Comparison of ENCODE assay signal across 15 cellular contexts in genomic region chr15:100733786-100734185, GRCh38.
A peak's percentile ranks its signal among the peaks of the same experiment; 100 is the strongest.
DNase-seq lines count a peak whose midpoint lies in the region; ATAC-seq, FAIRE-seq and TF ChIP-seq lines count a peak whose summit lies in the region.
"Had no signal": no experiment of that assay in that cellular context is flagged by ENCODE, and none has a peak within 500 bp of the region (broad histone marks: within the 10 kb centered on the region; RNA-seq: fewer than 3 reads in every experiment).

No MANE protein-coding gene starts in this region.

- ATAC-seq in A549, result no peak
- ATAC-seq in GM21423 (IDR thresholded peaks at IDR 0.05; ENCODE audit: unreplicated experiment), result no peak
- no peak for ATAC-seq in HG03565 (IDR thresholded peaks at IDR 0.05; ENCODE audit: unreplicated experiment)
- no peak for ATAC-seq in HG02642 (IDR thresholded peaks at IDR 0.05; ENCODE audit: poor library complexity, unreplicated experiment)
- ATAC-seq: left colon, WTC11 had no signal

- H3K4me2 ChIP-seq in A549 (peak overlapping the region; percentile 32), hepatocyte (no peak overlapping the region)

- H3K27me3 ChIP-seq in hepatocyte, result no peaks in the 10 kb centered on the region

- WGBS in A549 (ENCODE audit: missing lambda C conversion rate), result 46% methylated on average over 3 of the region's 3 CpGs
- WGBS in hepatocyte (ENCODE audit: low lambda C conversion rate, missing lambda C conversion rate), result 44% methylated on average over 3 of the region's 3 CpGs

- no peaks in the 10 kb centered on the region for H3K9me2 ChIP-seq in hepatocyte (replicated peaks; ENCODE audit: insufficient read depth)

- DNase-seq in A549 (ENCODE audit: low read depth in 1 of 2, low spot score in 1 of 2), result no peak
- no peak for DNase-seq in HTR-8/SVneo (ENCODE audit: insufficient read length, low spot score)
- DNase-seq in astrocyte of the spinal cord (ENCODE audit: low read depth, low spot score), result peak; percentile 40
- DNase-seq in hepatocyte (ENCODE audit: low spot score), result no peak
- DNase-seq in NCI-H1930 (lab: John Stamatoyannopoulos, UW), result no peak
- DNase-seq: CD4-positive, alpha-beta T cell; cortex of kidney; DMS79 treated with DMSO at 0.1 percent for 48 hours; KG1; left colon; stimulated activated naive CD4-positive, alpha-beta T cell treated with Interleukin-2 at 50 U/mL for 16 hours had no signal

- POLR2A ChIA-PET in A549 (lab: Yijun Ruan, JAX), result no interaction called here

- no peak for TF ChIP-seq CTCF in A549 (IDR thresholded peaks at IDR 0.05)
- TF ChIP-seq CTCF in astrocyte of the spinal cord (IDR thresholded peaks at IDR 0.05; ENCODE audit: low read depth, low read length), result no peak
- no peak for TF ChIP-seq CTCF in hepatocyte (IDR thresholded peaks at IDR 0.05; ENCODE audit: poor library complexity)

- in situ Hi-C loops in astrocyte of the spinal cord (cut with HindIII; ENCODE audit: low sequenced_read_pairs), result no loop called here

- no peaks in the 10 kb centered on the region for H3K79me2 ChIP-seq in hepatocyte

- TF ChIP-seq EP300 in A549 (IDR thresholded peaks at IDR 0.05), result no peak

- CTCF ChIA-PET in A549 (lab: Yijun Ruan, JAX), result interaction anchor here (0.7 to 2.9 kb wide), 4 partner anchors 12 to 265 kb away, joined by 3 to 15 read pairs (median 6); no protein-coding TSS in a partner anchor

- H3K36me3 ChIP-seq in hepatocyte (replicated peaks; ENCODE audit: insufficient read depth, low read depth), result no peaks in the 10 kb centered on the region

- H2AFZ ChIP-seq in hepatocyte, result no peak overlapping the region

- no peak for TF ChIP-seq POLR2A in A549 (IDR thresholded peaks at IDR 0.05; ENCODE audit: low read length)

- H4K20me1 ChIP-seq in hepatocyte (ENCODE audit: insufficient read depth, poor library complexity, severe bottlenecking), result no peaks in the 10 kb centered on the region

- 0 out of 3 replicates have a peak, but pooled peaks cover 5% of the 10 kb centered on the region for H3K9me3 ChIP-seq in A549
- H3K9me3 ChIP-seq in hepatocyte (ENCODE audit: low read depth), result no peaks in the 10 kb centered on the region

- H3K4me3 ChIP-seq in A549 (no peak overlapping the region), astrocyte of the spinal cord (ENCODE audit: low read depth, low read length) (no peak overlapping the region), hepatocyte (no peak overlapping the region)

- peak; percentile 28 for FAIRE-seq in A549 (lab: Jason Lieb, UNC)
- FAIRE-seq in HTR-8/SVneo (lab: Jason Lieb, UNC), result peak; percentile 40

- H3K27ac ChIP-seq in A549 (no peak overlapping the region), hepatocyte (peak overlapping the region; percentile 83)

- TF ChIP-seq RAD21 in A549 (conservative IDR thresholded peaks at IDR 0.05 in 1 of 2, IDR thresholded peaks at IDR 0.05 in 1 of 2), result no peak

- H3K4me1 ChIP-seq in A549, result peaks cover 19% of the 10 kb centered on the region
- H3K4me1 ChIP-seq in hepatocyte (ENCODE audit: insufficient read depth), result peaks cover 17% of the 10 kb centered on the region

TF ChIP-seq in A549, 52 proteins besides CTCF, POLR2A, EP300 and RAD21:
- TF ChIP-seq MAZ (IDR thresholded peaks at IDR 0.05; ENCODE audit: borderline replicate concordance, low read depth, low read length) (no peak), RFX5 (IDR thresholded peaks at IDR 0.05) (no peak), CHD4 (IDR thresholded peaks at IDR 0.05; ENCODE audit: borderline replicate concordance) (no peak), POLR2AphosphoS2 (conservative IDR thresholded peaks at IDR 0.05; ENCODE audit: low read length) (no peak), USF2 (IDR thresholded peaks at IDR 0.05) (no peak), HMGXB4 (CRISPR knock-in tag; IDR thresholded peaks at IDR 0.05; ENCODE audit: borderline replicate concordance) (no peak), FOSB (CRISPR knock-in tag; IDR thresholded peaks at IDR 0.05) (no peak), ATOH8 (CRISPR knock-in tag; IDR thresholded peaks at IDR 0.05; ENCODE audit: low read depth) (no peak), ZFP36 (IDR thresholded peaks at IDR 0.05; ENCODE audit: borderline replicate concordance, partially characterized antibody) (no peak), TP53 (CRISPR knock-in tag; IDR thresholded peaks at IDR 0.05) (no peak), RARB (CRISPR knock-in tag; IDR thresholded peaks at IDR 0.05) (no peak)
